ENCODE assay signal across 13 cellular contexts in the genomic region with DNA sequence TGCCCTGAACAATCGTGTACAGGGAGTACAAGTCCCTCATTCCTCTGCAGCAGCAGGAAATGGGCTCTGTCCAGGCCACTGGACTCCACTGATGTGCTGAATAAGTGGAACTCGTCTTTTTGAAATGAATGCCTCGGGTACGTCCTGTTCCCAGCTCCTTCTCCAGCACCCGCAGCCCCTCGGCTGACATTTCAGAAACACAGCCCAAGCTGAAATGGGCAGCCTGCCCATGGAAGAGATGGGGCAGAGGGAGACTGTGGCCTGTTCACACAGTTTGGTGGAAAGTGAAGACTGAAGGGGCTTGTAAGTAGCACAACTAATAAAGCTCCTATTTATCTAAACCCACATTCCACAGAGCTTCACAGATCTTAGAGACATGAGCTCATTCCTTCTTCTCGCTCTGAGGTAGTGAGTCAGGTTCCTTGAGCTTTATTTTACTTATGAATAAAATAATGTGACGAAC.
DNase-seq lines count a peak whose midpoint lies in the region; ATAC-seq and FAIRE-seq lines count a peak whose summit lies in the region.
"Had no signal": no experiment of that assay in that cellular context is flagged by ENCODE, and none has a peak within 500 bp of the region (broad histone marks: within the 10 kb centered on the region; RNA-seq: fewer than 3 reads in every experiment).

No MANE protein-coding gene starts in this region.

- DNase-seq in NCI-H226 (peak; percentile 35), fibroblast of gingiva (ENCODE audit: low read depth) (peak; percentile 15), midbrain (lab: John Stamatoyannopoulos, UW) (peak; percentile 60), ecto neural progenitor cell (ENCODE audit: low spot score) (no peak), GM19239 (ENCODE audit: insufficient read length, low spot score) (no peak)
- no peak for DNase-seq in activated effector memory CD4-positive, alpha-beta T cell treated with Interleukin-2 at 50 U/mL for 16 hours
- DNase-seq: activated T-cell treated with anti-CD3 and anti-CD28 coated beads, Interleukin-2, amount 50 U/mL, for 24 hours; DMS 273 treated with DMSO at 0.1 percent for 48 hours; kidney glomerular epithelial cell; NCI-H1092; small intestine had no signal

- H3K27ac ChIP-seq in temporal lobe (ENCODE audit: low read depth, low read length) = peak overlapping the region; percentile 73

- no peak for ATAC-seq in HG03342 (IDR thresholded peaks at IDR 0.05; ENCODE audit: unreplicated experiment)

- FAIRE-seq in GM19239 (lab: Jason Lieb, UNC) = no peak
- FAIRE-seq: small intestine had no signal

Comparison
In these comparisons a context has a peak if more than half of its experiments do, and no peak if none do; other contexts are left out.
1. DNase-seq: peak in NCI-H226 (single experiment), fibroblast of gingiva (single experiment) and midbrain (single experiment); none in ecto neural progenitor cell (single experiment), GM19239 (single experiment) and activated effector memory CD4-positive, alpha-beta T cell treated with Interleukin-2 at 50 U/mL for 16 hours (single experiment).